In genomic region chr1:198359024-198359653, GRCh38 we compare ENCODE assay signal across 8 cellular contexts.
DNase-seq lines count a peak whose midpoint lies in the region; FAIRE-seq and TF ChIP-seq lines count a peak whose summit lies in the region.

No MANE protein-coding gene starts in this region.

- WGBS in GM23248 (ENCODE audit: low coverage in 1 of 2, low lambda C conversion rate in 2 of 2, missing lambda C conversion rate in 2 of 2), 2 experiments: 12 to 13% methylated on average over 6 of the region's 6 CpGs

- H3K27ac ChIP-seq in 22Rv1: no peak overlapping the region
- H3K27ac ChIP-seq in GM23248: no peak overlapping the region
- H3K27ac ChIP-seq in kidney (ENCODE audit: low read depth in 2 of 2, low read length in 2 of 2): no peak overlapping the region

- H3F3A ChIP-seq in GM23248 (ENCODE audit: insufficient read depth): no peaks in the 10 kb centered on the region

- no peaks in the 10 kb centered on the region for H3K27me3 ChIP-seq in GM23248 (replicated peaks; ENCODE audit: insufficient read depth)

- peak; percentile 80 for TF ChIP-seq CTCF in 22Rv1 (IDR thresholded peaks at IDR 0.05)
- peak; percentile 8; the same call in 1 of the 2 replicates for TF ChIP-seq CTCF in WI38 (IDR thresholded peaks at IDR 0.05; ENCODE audit: low read depth, low read length)
- peak; percentile 28 for TF ChIP-seq CTCF in kidney (IDR thresholded peaks at IDR 0.05; ENCODE audit: borderline replicate concordance, extremely low read depth, insufficient read depth)

- H3K36me3 ChIP-seq in GM23248 (ENCODE audit: low read depth) (no peaks in the 10 kb centered on the region), kidney (ENCODE audit: control insufficient read depth in 1 of 2, insufficient read depth in 2 of 2, low read length in 2 of 2) (no peaks in the 10 kb centered on the region)

- H3K4me2 ChIP-seq in GM23248 (ENCODE audit: unreplicated experiment): no peak overlapping the region

- in situ Hi-C loops in GM23248 (cut with MboI): no loop called here

- no peaks in the 10 kb centered on the region for H4K20me1 ChIP-seq in GM23248 (ENCODE audit: insufficient read depth)

- H3K9me3 ChIP-seq in GM23248 (ENCODE audit: low read depth): no peaks in the 10 kb centered on the region
- H3K9me3 ChIP-seq in kidney (ENCODE audit: control insufficient read depth in 1 of 2, low read length in 2 of 2): no peaks in the 10 kb centered on the region

- no peak overlapping the region for H3K9ac ChIP-seq in GM23248
- H3K9ac ChIP-seq in kidney (ENCODE audit: low read length in 2 of 2): no peak overlapping the region

- H2AFZ ChIP-seq in GM23248: peak overlapping the region; percentile 48

- H3K4me1 ChIP-seq in GM23248 (ENCODE audit: insufficient read depth): no peaks in the 10 kb centered on the region
- no peaks in the 10 kb centered on the region for H3K4me1 ChIP-seq in kidney (ENCODE audit: control insufficient read depth in 1 of 2, insufficient read depth in 1 of 2, low read depth in 1 of 2, low read length in 2 of 2)

- peak; percentile 36 for DNase-seq in GM23248
- no peak for DNase-seq in kidney
- DNase-seq in NCI-H1105 treated with DMSO at 0.1 percent for 48 hours (lab: John Stamatoyannopoulos, UW): no peak
- DNase-seq in activated naive CD4-positive, alpha-beta T cell treated with Interleukin-2 at 50 U/mL for 16 hours: no peak
- no peak for DNase-seq in NCI-H226
- DNase-seq in SIG-M5 treated with dmso at 0.1 percent for 504 hours (lab: John Stamatoyannopoulos, UW; ENCODE audit: unreplicated experiment): no peak

- intact Hi-C loops in kidney (cut with DNase I): no loop called here

- no peaks in the 10 kb centered on the region for H3K79me2 ChIP-seq in GM23248 (ENCODE audit: insufficient read depth)

- no peak for FAIRE-seq in kidney (lab: Jason Lieb, UNC)

- H3K4me3 ChIP-seq in GM23248: no peak overlapping the region
- no peak overlapping the region for H3K4me3 ChIP-seq in WI38 (ENCODE audit: low read depth, low read length)
- H3K4me3 ChIP-seq in kidney (ENCODE audit: low read length in 2 of 2): no peak overlapping the region

- no peaks in the 10 kb centered on the region for H3K9me2 ChIP-seq in GM23248 (ENCODE audit: insufficient read depth)

Comparison
In these comparisons a context has a peak if more than half of its experiments do, and no peak if none do; other contexts are left out.
1. CTCF ChIP-seq: peak in every context shown above with its lines; median percentile 80 in 22Rv1; 28 in kidney; 8 in WI38.